ENCODE assay signal across 8 cellular contexts in genomic region chr11:60924906-60925684, GRCh38. TPM values are rescaled to one million over a fixed set of nuclear protein-coding genes. Genes with fewer than 3 reads are reported as not detected.
DNase-seq lines count a peak whose midpoint lies in the region; ATAC-seq and TF ChIP-seq lines count a peak whose summit lies in the region.

No MANE protein-coding gene starts in this region.

- no peak for ATAC-seq in HG03280 (IDR thresholded peaks at IDR 0.05; ENCODE audit: unreplicated experiment)
- no peak for ATAC-seq in HG03469 (IDR thresholded peaks at IDR 0.05; ENCODE audit: unreplicated experiment)

- peaks cover 4% of the 10 kb centered on the region; the same call in 1 of the 2 replicates for H3K4me1 ChIP-seq in ES-I3 (ENCODE audit: insufficient read depth, low read length)

- H3K36me3 Mint-ChIP-seq in IgD-negative memory B cell, result peaks cover 10% of the 10 kb centered on the region

- H3K27me3 Mint-ChIP-seq in IgD-negative memory B cell, result peaks cover 14% of the 10 kb centered on the region

- H3K4me3 Mint-ChIP-seq in IgD-negative memory B cell, result peak overlapping the region; percentile 50 to 86 (median 82)

- no peak overlapping the region for H3K27ac ChIP-seq in coronary artery

- H3K9ac ChIP-seq in ES-I3 (ENCODE audit: low read depth, low read length), result peak overlapping the region; percentile 75

- DNase-seq in coronary artery (ENCODE audit: low spot score) (no peak), myocyte (ENCODE audit: low read depth) (peak; percentile 27), NCI-H774 (lab: John Stamatoyannopoulos, UW) (no peak)
- DNase-seq in activated CD4-positive, alpha-beta T cell treated with anti-CD3 and anti-CD28 coated beads, Interleukin-2, amount 50 U/mL, for 1 hour, result no peak

- peaks cover 4% of the 10 kb centered on the region for H3K36me3 ChIP-seq in ES-I3 (ENCODE audit: insufficient read depth, low read length)

- H3K9me3 Mint-ChIP-seq in IgD-negative memory B cell, result no peaks in the 10 kb centered on the region

- TF ChIP-seq CTCF in coronary artery (IDR thresholded peaks at IDR 0.05), result no peak

- peak overlapping the region in 2 of 3 donors; percentile 3 to 72 for H3K27ac Mint-ChIP-seq in IgD-negative memory B cell

- H3K9me3 ChIP-seq in ES-I3 (ENCODE audit: control insufficient read depth, insufficient read depth, low read length), result peaks cover 3% of the 10 kb centered on the region; the same call in 1 of the 2 replicates

- H3K4me1 Mint-ChIP-seq in IgD-negative memory B cell, result peaks cover 14 to 21% (median 17%) of the 10 kb centered on the region in 3 donors

- H3K4me3 ChIP-seq in coronary artery, result peak overlapping the region; percentile 79

RNA-seq across cellular contexts. Expression of gene TMEM132A, which starts 0.8 kb away (rescaled TPM):
- polyA plus RNA-seq in IgD-negative memory B cell, result 0.26 TPM
- total RNA-seq in myocyte, result 76.1 and 94.4 TPM in 2 replicates
- polyA plus RNA-seq in myocyte (2012), result 115 TPM

RNA-seq across cellular contexts. Expression of gene TMEM109, which starts 11.1 kb away (rescaled TPM):
- polyA plus RNA-seq in IgD-negative memory B cell, result 259 TPM
- 91.8 and 108 TPM in 2 replicates for total RNA-seq in myocyte
- 110 TPM for polyA plus RNA-seq in myocyte (2012)

RNA-seq across cellular contexts. Expression of gene PRPF19, which starts 18.7 kb away (rescaled TPM):
- 18.5 TPM for polyA plus RNA-seq in IgD-negative memory B cell
- 41.9 and 51.4 TPM in 2 replicates for total RNA-seq in myocyte
- polyA plus RNA-seq in myocyte (2012), result 56.3 TPM

RNA-seq across cellular contexts. Expression of gene SLC15A3, which starts 26.9 kb away (rescaled TPM):
- polyA plus RNA-seq in IgD-negative memory B cell, result 15.2 TPM
- total RNA-seq in myocyte, result 9.4 and 17.0 TPM in 2 replicates
- polyA plus RNA-seq in myocyte (2012), result 20.4 TPM

RNA-seq across cellular contexts. Expression of gene CD6, which starts 46.4 kb away (rescaled TPM):
- polyA plus RNA-seq in IgD-negative memory B cell, result 8.6 TPM
- total RNA-seq in myocyte, result 0.08 TPM in 1 of 2 replicates, not detected in the other
- polyA plus RNA-seq in myocyte (2012), result not detected
